In genomic region chr9:111974092-111974681, GRCh38 we compare ENCODE assay signal across 10 cellular contexts.
DNase-seq lines count a peak whose midpoint lies in the region; ATAC-seq, FAIRE-seq and TF ChIP-seq lines count a peak whose summit lies in the region.
"Had no signal": no experiment of that assay in that cellular context is flagged by ENCODE, and none has a peak within 500 bp of the region (broad histone marks: within the 10 kb centered on the region; RNA-seq: fewer than 3 reads in every experiment).

No MANE protein-coding gene starts in this region.

- DNase-seq in AG09309 (ENCODE audit: low read depth) = peak; percentile 29
- peak; percentile 18 for DNase-seq in NCI-H1092 (lab: John Stamatoyannopoulos, UW)
- peak; percentile 46 to 75 (median 68) for DNase-seq in adrenal gland
- no peak for DNase-seq in left lung
- DNase-seq in activated T-cell treated with anti-CD3 and anti-CD28 coated beads, Interleukin-2, amount 50 U/mL, for 48 hours = no peak
- DNase-seq in D721Med (ENCODE audit: insufficient read length, low spot score) = no peak
- no peak for DNase-seq in naive thymus-derived CD8-positive, alpha-beta T cell
- DNase-seq: T-helper 17 cell had no signal

- no peaks in the 10 kb centered on the region for H3K9me3 Mint-ChIP-seq in naive thymus-derived CD8-positive, alpha-beta T cell
- H3K9me3 Mint-ChIP-seq: activated T-helper 1 cell treated with anti-CD3 and anti-CD28 coated beads, Interleukin-12 subunit alpha, Interleukin-12 subunit beta, Interleukin-2, Interleukin-4 antibody, amounts not matched to agents 30 ng/mL and 10 ng/mL and 1 ng/mL, durations not matched to agents 14 hours and 24 hours and 36 hours had no signal

- 65 to 74% (median 71%) methylated on average over 12 of the region's 12 CpGs for WGBS in adrenal gland, 4 donors

- H3K27ac Mint-ChIP-seq in naive thymus-derived CD8-positive, alpha-beta T cell = no peak overlapping the region
- H3K27ac Mint-ChIP-seq: activated T-helper 1 cell treated with anti-CD3 and anti-CD28 coated beads, Interleukin-12 subunit alpha, Interleukin-12 subunit beta, Interleukin-2, Interleukin-4 antibody, amounts not matched to agents 30 ng/mL and 10 ng/mL and 1 ng/mL, durations not matched to agents 14 hours and 24 hours and 36 hours; T-helper 17 cell had no signal

- H3K4me3 ChIP-seq in AG09309 (ENCODE audit: control insufficient read depth, low read depth, low read length) (no peak overlapping the region), adrenal gland (no peak overlapping the region), left lung (no peak overlapping the region)

- H3K9me3 ChIP-seq in adrenal gland (replicated peaks in 1 of 3) = no peaks in the 10 kb centered on the region
- no peaks in the 10 kb centered on the region for H3K9me3 ChIP-seq in left lung

- no peak overlapping the region for H3K4me3 Mint-ChIP-seq in naive thymus-derived CD8-positive, alpha-beta T cell
- H3K4me3 Mint-ChIP-seq: activated T-helper 1 cell treated with anti-CD3 and anti-CD28 coated beads, Interleukin-12 subunit alpha, Interleukin-12 subunit beta, Interleukin-2, Interleukin-4 antibody, amounts not matched to agents 30 ng/mL and 10 ng/mL and 1 ng/mL, durations not matched to agents 14 hours and 24 hours and 36 hours; T-helper 17 cell had no signal

- ATAC-seq in left lung = peak; percentile 52
- no peak for ATAC-seq in naive thymus-derived CD8-positive, alpha-beta T cell
- no peak for ATAC-seq in HG03565 (IDR thresholded peaks at IDR 0.05; ENCODE audit: unreplicated experiment)
- ATAC-seq: T-helper 17 cell had no signal

- intact Hi-C loops in adrenal gland (cut with DNase I) (no loop called here), left lung (cut with DNase I) (no loop called here)

- no peak overlapping the region for H3K27ac ChIP-seq in adrenal gland
- no peak overlapping the region for H3K27ac ChIP-seq in left lung

- H3K36me3 ChIP-seq in adrenal gland (replicated peaks in 1 of 2) = no peaks in the 10 kb centered on the region
- no peaks in the 10 kb centered on the region for H3K36me3 ChIP-seq in left lung

- TF ChIP-seq CTCF in AG09309 (IDR thresholded peaks at IDR 0.05; ENCODE audit: control insufficient read depth, insufficient read depth, low read depth, low read length, missing control alignments) (no peak), adrenal gland (IDR thresholded peaks at IDR 0.05) (no peak), left lung (IDR thresholded peaks at IDR 0.05) (no peak), D721Med (IDR thresholded peaks at IDR 0.05; ENCODE audit: insufficient read depth, missing control alignments) (no peak)

- POLR2A ChIA-PET in naive thymus-derived CD8-positive, alpha-beta T cell (lab: Charles Lee) = no interaction called here

- no peak for TF ChIP-seq POLR2A in adrenal gland (IDR thresholded peaks at IDR 0.05)

- H3K4me1 Mint-ChIP-seq in naive thymus-derived CD8-positive, alpha-beta T cell = peaks cover 5 to 12% (median 11%) of the 10 kb centered on the region in 4 donors

- peaks cover 7 to 8% of the 10 kb centered on the region in 2 donors for H3K4me1 ChIP-seq in adrenal gland (replicated peaks in 1 of 2)
- H3K4me1 ChIP-seq in left lung = peaks cover 0 to 4% of the 10 kb centered on the region in 2 donors

- peaks cover 0 to 1% (median 0%) of the 10 kb centered on the region in 5 donors for H3K27me3 Mint-ChIP-seq in naive thymus-derived CD8-positive, alpha-beta T cell
- H3K27me3 Mint-ChIP-seq: T-helper 17 cell had no signal

- no peak for FAIRE-seq in D721Med (lab: Jason Lieb, UNC)

- no peaks in the 10 kb centered on the region for H3K36me3 Mint-ChIP-seq in naive thymus-derived CD8-positive, alpha-beta T cell

- H3K27me3 ChIP-seq in adrenal gland (no peaks in the 10 kb centered on the region), left lung (no peaks in the 10 kb centered on the region)

Comparison
In these comparisons a context has a peak if more than half of its experiments do, and no peak if none do; other contexts are left out.
1. DNase-seq: peak in AG09309 (single experiment), NCI-H1092 (single experiment) and adrenal gland (7 of 7); none in left lung (0 of 2), activated T-cell treated with anti-CD3 and anti-CD28 coated beads, Interleukin-2, amount 50 U/mL, for 48 hours (0 of 2), D721Med (single experiment) and naive thymus-derived CD8-positive, alpha-beta T cell (0 of 10).